Comparison of ENCODE assay signal across 26 cellular contexts in genomic region chr3:190088890-190089289, GRCh38. TPM values are rescaled to one million over a fixed set of nuclear protein-coding genes. Genes with fewer than 3 reads are reported as not detected.
DNase-seq lines count a peak whose midpoint lies in the region; ATAC-seq, FAIRE-seq and TF ChIP-seq lines count a peak whose summit lies in the region.
"Had no signal": no experiment of that assay in that cellular context is flagged by ENCODE, and none has a peak within 500 bp of the region (broad histone marks: within the 10 kb centered on the region; RNA-seq: fewer than 3 reads in every experiment).

No MANE protein-coding gene starts in this region.

- H4K20me1 ChIP-seq in astrocyte (ENCODE audit: insufficient read depth, low read length) = no peaks in the 10 kb centered on the region
- H4K20me1 ChIP-seq: BLaER1 treated with 17β-estradiol and CSF1 and Interleukin-3, amounts not matched to agents 10 nM and 100 nM had no signal

- no peak overlapping the region for H3K4me2 ChIP-seq in astrocyte (ENCODE audit: low read length)
- H3K4me2 ChIP-seq: BLaER1 treated with 17β-estradiol and CSF1 and Interleukin-3, amounts not matched to agents 10 nM and 100 nM had no signal

- H2AFZ ChIP-seq in astrocyte (ENCODE audit: low read depth, low read length) = no peak overlapping the region

- H3K9me3 Mint-ChIP-seq in astrocyte (ENCODE audit: unreplicated experiment) = peaks cover 4% of the 10 kb centered on the region
- no peaks in the 10 kb centered on the region for H3K9me3 Mint-ChIP-seq in naive thymus-derived CD8-positive, alpha-beta T cell
- H3K9me3 Mint-ChIP-seq: mesothelial cell of epicardium; stimulated activated memory B cell treated with anti-CD40 and anti-IgM and Interleukin-4, amounts not matched to agents 10 μg/mL and 1 μg/mL and 100 μg/mL, for 72 hours had no signal

- no peak for FAIRE-seq in astrocyte (lab: Jason Lieb, UNC)
- FAIRE-seq: HepG2 had no signal

- peaks cover 9% of the 10 kb centered on the region for H3K36me3 Mint-ChIP-seq in astrocyte (ENCODE audit: low read depth, unreplicated experiment)
- no peaks in the 10 kb centered on the region for H3K36me3 Mint-ChIP-seq in naive thymus-derived CD8-positive, alpha-beta T cell
- H3K36me3 Mint-ChIP-seq: mesothelial cell of epicardium; natural killer cell; stimulated activated memory B cell treated with anti-CD40 and anti-IgM and Interleukin-4, amounts not matched to agents 10 μg/mL and 1 μg/mL and 100 μg/mL, for 72 hours had no signal

- H3K36me3 ChIP-seq in astrocyte (ENCODE audit: insufficient read depth, low read length) = no peaks in the 10 kb centered on the region
- H3K36me3 ChIP-seq: BLaER1 treated with 17β-estradiol and CSF1 and Interleukin-3, amounts not matched to agents 10 nM and 100 nM; left lung; ovary; right atrium auricular region; spleen had no signal

- peak; percentile 59 for DNase-seq in EH (ENCODE audit: low read depth)
- peak; percentile 65 for DNase-seq in NCI-H226
- peak; percentile 66 for DNase-seq in astrocyte (ENCODE audit: low read depth)
- DNase-seq in iris pigment epithelial cell (ENCODE audit: low read depth) = peak; percentile 54
- no peak for DNase-seq in naive thymus-derived CD8-positive, alpha-beta T cell
- no peak for DNase-seq in AG08396 (ENCODE audit: low spot score)
- DNase-seq in activated CD8-positive, alpha-beta memory T cell treated with anti-CD3 and anti-CD28 coated beads for 24 hours = no peak
- no peak for DNase-seq in stimulated activated CD4-positive, alpha-beta T cell treated with anti-CD3 and anti-CD28 coated beads, Interleukin-12 subunit alpha, Interleukin-12 subunit beta, amount 100 ng/mL, for 4 hours
- DNase-seq: activated CD4-positive, alpha-beta T cell treated with anti-CD3 and anti-CD28 coated beads for 36 hours; activated T-cell treated with anti-CD3 and anti-CD28 coated beads, Interleukin-2, amount 50 U/mL, for 1 hour; head of caudate nucleus; left lung; natural killer cell; NCI-H1105; NCI-H2029; NCI-H345; ovary; PC-3; SHP77 treated with DMSO at 0.1 percent for 48 hours; spleen; stimulated activated CD4-positive, alpha-beta T cell treated with anti-CD3 and anti-CD28 coated beads, Interleukin-4, amount 100 ng/mL, for 1 hour had no signal

- H3K4me1 ChIP-seq in astrocyte (ENCODE audit: insufficient read depth, low read length) = peaks cover 20% of the 10 kb centered on the region

- H3K27ac Mint-ChIP-seq in astrocyte (ENCODE audit: unreplicated experiment) = no peak overlapping the region
- no peak overlapping the region for H3K27ac Mint-ChIP-seq in naive thymus-derived CD8-positive, alpha-beta T cell
- H3K27ac Mint-ChIP-seq: activated CD4-positive, alpha-beta T cell treated with anti-CD3 and anti-CD28 coated beads for 36 hours; mesothelial cell of epicardium; natural killer cell; stimulated activated memory B cell treated with anti-CD40 and anti-IgM and Interleukin-4, amounts not matched to agents 10 μg/mL and 1 μg/mL and 100 μg/mL, for 72 hours had no signal

- no peak for TF ChIP-seq CTCF in astrocyte (IDR thresholded peaks at IDR 0.05; ENCODE audit: insufficient read depth, low read depth, low read length)

- ATAC-seq in naive thymus-derived CD8-positive, alpha-beta T cell = no peak
- ATAC-seq: activated CD4-positive, alpha-beta T cell treated with anti-CD3 and anti-CD28 coated beads for 36 hours; HepG2; left lung; natural killer cell; PC-3; stimulated activated memory B cell treated with anti-CD40 and anti-IgM and Interleukin-4, amounts not matched to agents 10 μg/mL and 1 μg/mL and 100 μg/mL, for 72 hours had no signal

- H3K27me3 Mint-ChIP-seq in astrocyte (ENCODE audit: low read depth, unreplicated experiment) = no peaks in the 10 kb centered on the region
- peaks cover 5 to 23% (median 10%) of the 10 kb centered on the region in 5 donors for H3K27me3 Mint-ChIP-seq in naive thymus-derived CD8-positive, alpha-beta T cell
- H3K27me3 Mint-ChIP-seq: stimulated activated memory B cell treated with anti-CD40 and anti-IgM and Interleukin-4, amounts not matched to agents 10 μg/mL and 1 μg/mL and 100 μg/mL, for 72 hours had no signal

- no peak overlapping the region for H3K4me3 ChIP-seq in astrocyte (ENCODE audit: insufficient read depth, low read depth, low read length)
- H3K4me3 ChIP-seq: BLaER1 treated with 17β-estradiol and CSF1 and Interleukin-3, amounts not matched to agents 10 nM and 100 nM; left lung; ovary; right atrium auricular region; spleen had no signal

- no peak overlapping the region for H3K9ac ChIP-seq in astrocyte (ENCODE audit: low read length)
- H3K9ac ChIP-seq: BLaER1 treated with 17β-estradiol and CSF1 and Interleukin-3, amounts not matched to agents 10 nM and 100 nM had no signal

- H3K27ac ChIP-seq in astrocyte (ENCODE audit: low read depth, low read length) = no peak overlapping the region
- H3K27ac ChIP-seq: BLaER1 treated with 17β-estradiol and CSF1 and Interleukin-3, amounts not matched to agents 10 nM and 100 nM; left lung; ovary; right atrium auricular region had no signal

- peaks cover 53% of the 10 kb centered on the region for H3K4me1 Mint-ChIP-seq in astrocyte (ENCODE audit: low read depth, unreplicated experiment)
- H3K4me1 Mint-ChIP-seq in naive thymus-derived CD8-positive, alpha-beta T cell = no peaks in the 10 kb centered on the region
- H3K4me1 Mint-ChIP-seq: activated CD4-positive, alpha-beta T cell treated with anti-CD3 and anti-CD28 coated beads for 36 hours; natural killer cell; stimulated activated memory B cell treated with anti-CD40 and anti-IgM and Interleukin-4, amounts not matched to agents 10 μg/mL and 1 μg/mL and 100 μg/mL, for 72 hours had no signal

- H3K27me3 ChIP-seq in astrocyte (ENCODE audit: insufficient read depth, low read length) = no peaks in the 10 kb centered on the region
- H3K27me3 ChIP-seq: BLaER1 treated with 17β-estradiol and CSF1 and Interleukin-3, amounts not matched to agents 10 nM and 100 nM; left lung; ovary; right atrium auricular region; spleen had no signal

- H3K9me3 ChIP-seq in astrocyte (ENCODE audit: insufficient read depth, low read depth, low read length) = no peaks in the 10 kb centered on the region
- H3K9me3 ChIP-seq: BLaER1 treated with 17β-estradiol and CSF1 and Interleukin-3, amounts not matched to agents 10 nM and 100 nM; left lung; ovary; right atrium auricular region; spleen had no signal

- H3K4me3 Mint-ChIP-seq in astrocyte (ENCODE audit: unreplicated experiment) = no peak overlapping the region
- H3K4me3 Mint-ChIP-seq in naive thymus-derived CD8-positive, alpha-beta T cell = no peak overlapping the region
- H3K4me3 Mint-ChIP-seq: activated CD4-positive, alpha-beta T cell treated with anti-CD3 and anti-CD28 coated beads for 36 hours; mesothelial cell of epicardium; natural killer cell; stimulated activated memory B cell treated with anti-CD40 and anti-IgM and Interleukin-4, amounts not matched to agents 10 μg/mL and 1 μg/mL and 100 μg/mL, for 72 hours had no signal

- no peaks in the 10 kb centered on the region for H3K79me2 ChIP-seq in astrocyte (ENCODE audit: insufficient read depth, low read length)

- POLR2A ChIA-PET in naive thymus-derived CD8-positive, alpha-beta T cell (lab: Charles Lee) = no interaction called here

RNA-seq across cellular contexts. Expression of gene P3H2, which starts 31.8 kb away (rescaled TPM):
- total RNA-seq in astrocyte = 46.9 and 57.7 TPM in 2 replicates
- not detected for total RNA-seq in naive thymus-derived CD8-positive, alpha-beta T cell
- polyA plus RNA-seq in naive thymus-derived CD8-positive, alpha-beta T cell = not detected
- total RNA-seq: activated CD4-positive, alpha-beta T cell treated with anti-CD3 and anti-CD28 coated beads for 36 hours; HepG2 had no signal
- polyA plus RNA-seq: HepG2 had no signal

Comparison
In these comparisons a context has a peak if more than half of its experiments do, and no peak if none do; other contexts are left out.
1. DNase-seq: peak in EH (single experiment), NCI-H226 (single experiment), astrocyte (single experiment) and iris pigment epithelial cell (single experiment); none in naive thymus-derived CD8-positive, alpha-beta T cell (0 of 10), AG08396 (single experiment), activated CD8-positive, alpha-beta memory T cell treated with anti-CD3 and anti-CD28 coated beads for 24 hours (single experiment) and stimulated activated CD4-positive, alpha-beta T cell treated with anti-CD3 and anti-CD28 coated beads, Interleukin-12 subunit alpha, Interleukin-12 subunit beta, amount 100 ng/mL, for 4 hours (single experiment).
2. RNA of gene P3H2, which starts 31.8 kb away (total RNA-seq): 46.9 to 57.7 TPM in astrocyte; not detected in naive thymus-derived CD8-positive, alpha-beta T cell; every median in the first group is over 10 times any median in the second.